8 cellular contexts compared by ENCODE assay signal in genomic region chr11:19076744-19077589, GRCh38.
DNase-seq lines count a peak whose midpoint lies in the region; ATAC-seq and TF ChIP-seq lines count a peak whose summit lies in the region.

No MANE protein-coding gene starts in this region.

- H3K9me3 ChIP-seq in SU-DHL-6 (ENCODE audit: insufficient read depth, low read length): no peaks in the 10 kb centered on the region

- TF ChIP-seq CTCF in SU-DHL-6 (IDR thresholded peaks at IDR 0.05; ENCODE audit: insufficient read depth, low read length, poor library complexity, severe bottlenecking): peak; percentile 100

- no peaks in the 10 kb centered on the region for H3F3A ChIP-seq in SU-DHL-6 (ENCODE audit: insufficient read depth)

- no peak overlapping the region for H3K9ac ChIP-seq in SU-DHL-6 (ENCODE audit: low read length)

- DNase-seq in COLO668 (lab: John Stamatoyannopoulos, UW; ENCODE audit: unreplicated experiment): peak; percentile 57
- DNase-seq in LoVo (ENCODE audit: low spot score): peak; percentile 52
- DNase-seq in amniotic epithelial cell (ENCODE audit: low read depth): peak; percentile 20
- DNase-seq in hepatic stellate cell (ENCODE audit: low spot score): peak; percentile 57
- DNase-seq in smooth muscle cell of the brain vasculature (ENCODE audit: low read depth, low spot score): peak; percentile 15
- no peak for DNase-seq in SHP77 (lab: John Stamatoyannopoulos, UW)

- H3K27me3 ChIP-seq in SU-DHL-6 (ENCODE audit: low read length): no peaks in the 10 kb centered on the region

- no peak overlapping the region for H2AFZ ChIP-seq in SU-DHL-6 (ENCODE audit: low read depth, low read length, severe bottlenecking)

- H3K36me3 ChIP-seq in SU-DHL-6 (ENCODE audit: low read length): no peaks in the 10 kb centered on the region

- peak; percentile 69 for ATAC-seq in GM19452 (IDR thresholded peaks at IDR 0.05; ENCODE audit: unreplicated experiment)

- no peaks in the 10 kb centered on the region for H3K79me2 ChIP-seq in SU-DHL-6 (ENCODE audit: insufficient read depth, low read length)

- no peaks in the 10 kb centered on the region for H4K20me1 ChIP-seq in SU-DHL-6 (ENCODE audit: low read depth, low read length)

- no peaks in the 10 kb centered on the region for H3K9me2 ChIP-seq in SU-DHL-6 (replicated peaks; ENCODE audit: insufficient read depth, low read length)

- H3K4me2 ChIP-seq in SU-DHL-6 (ENCODE audit: low read depth, low read length, poor library complexity, severe bottlenecking): no peak overlapping the region

- H3K27ac ChIP-seq in SU-DHL-6 (ENCODE audit: low read depth, low read length): no peak overlapping the region

- H3K4me3 ChIP-seq in SU-DHL-6 (ENCODE audit: insufficient read depth, low read length, poor library complexity, severe bottlenecking): no peak overlapping the region

Comparison
In these comparisons a context has a peak if more than half of its experiments do, and no peak if none do; other contexts are left out.
1. DNase-seq: peak in COLO668 (single experiment), LoVo (single experiment), amniotic epithelial cell (single experiment), hepatic stellate cell (single experiment) and smooth muscle cell of the brain vasculature (single experiment); none in SHP77 (0 of 2).